8 cellular contexts compared by ENCODE assay signal in genomic region chr2:44981714-44982108, GRCh38. TPM values are rescaled to one million over a fixed set of nuclear protein-coding genes. Genes with fewer than 3 reads are reported as not detected.
DNase-seq lines count a peak whose midpoint lies in the region; ATAC-seq and TF ChIP-seq lines count a peak whose summit lies in the region.

No MANE protein-coding gene starts in this region.

- ATAC-seq in HG03565 (IDR thresholded peaks at IDR 0.05; ENCODE audit: unreplicated experiment), result no peak
- no peak for ATAC-seq in HG03025 (IDR thresholded peaks at IDR 0.05; ENCODE audit: low FRiP score, unreplicated experiment)

- peak; percentile 82 for TF ChIP-seq CTCF in GM10266 (IDR thresholded peaks at IDR 0.05; ENCODE audit: control insufficient read depth, insufficient read depth, low read depth, missing control alignments)

- intact Hi-C loops in cardiac septum (cut with DNase I), result loop anchor here (2.0 kb wide), 1 partner anchor 513 kb away; no protein-coding TSS in a partner anchor

- DNase-seq in GM10266 (ENCODE audit: extremely low spot score) (peak; percentile 73), NCI-H1417 (lab: John Stamatoyannopoulos, UW) (peak; percentile 75 to 92 (median 89)), SW 1271 (lab: John Stamatoyannopoulos, UW) (peak; percentile 33 to 74), cardiac septum (ENCODE audit: low spot score) (peak; percentile 88), putamen (ENCODE audit: low spot score) (peak; percentile 64)
- DNase-seq in activated naive CD8-positive, alpha-beta T cell treated with anti-CD3 and anti-CD28 coated beads, Interleukin-2, amount 50 U/mL, for 16 hours (ENCODE audit: low read depth, low spot score), result peak; percentile 42

RNA-seq across cellular contexts. Expression of gene SIX2, which starts 27.5 kb away (rescaled TPM):
- total RNA-seq in cardiac septum, result 0.89 TPM

RNA-seq across cellular contexts. Expression of gene SIX3, which starts 40.2 kb away (rescaled TPM):
- not detected for total RNA-seq in cardiac septum
